ENCODE assay signal across 7 cellular contexts in the genomic region with DNA sequence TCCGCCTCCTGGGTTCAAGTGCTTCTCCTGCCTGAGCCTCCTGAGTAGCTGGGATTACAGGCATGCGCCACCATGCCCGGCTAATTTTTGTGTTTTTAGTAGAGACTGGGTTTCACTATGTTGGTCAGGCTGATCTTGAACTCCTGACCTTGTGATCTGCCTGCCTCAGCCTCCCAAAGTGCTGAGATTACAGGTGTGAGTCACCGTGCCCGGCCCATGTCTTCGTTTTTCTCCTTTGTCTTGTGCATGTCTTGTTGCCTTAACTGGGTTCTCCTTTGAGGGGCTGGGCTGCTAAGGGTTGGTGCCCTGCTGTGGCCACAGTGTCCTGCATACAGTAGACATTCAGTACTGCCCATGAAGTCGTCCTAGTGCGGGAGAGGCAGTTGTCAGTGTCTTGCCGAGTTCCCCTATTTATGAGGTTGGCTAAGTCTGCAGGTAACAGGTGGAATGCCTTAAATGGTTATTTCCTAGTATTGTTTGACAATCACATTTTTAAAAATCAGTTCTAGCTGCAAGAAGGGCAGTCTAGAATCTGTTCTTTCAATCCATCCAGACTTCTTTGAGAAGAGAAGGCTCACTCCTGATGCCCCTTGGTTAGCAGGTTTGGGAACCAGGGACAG. TPM values are rescaled to one million over a fixed set of nuclear protein-coding genes. Genes with fewer than 3 reads are reported as not detected.
DNase-seq lines count a peak whose midpoint lies in the region; ATAC-seq and TF ChIP-seq lines count a peak whose summit lies in the region.
"Not testable (repeated sequence)": the region's sequence is repeated elsewhere in the genome, so short reads cannot be mapped to it uniquely, and the experiment has no call there.

No MANE protein-coding gene starts in this region.

- WGBS in mammary epithelial cell (ENCODE audit: low coverage, missing lambda C conversion rate): 90% methylated on average over 9 of the region's 9 CpGs

- H3K9ac ChIP-seq in mammary epithelial cell (ENCODE audit: insufficient read depth, low read length): not testable (repeated sequence)

- H3K4me3 Mint-ChIP-seq in activated CD4-positive, alpha-beta T cell treated with anti-CD3 and anti-CD28 coated beads, Interleukin-2, amount 10 ng/mL, durations not matched to agents 24 days and 14 days: peak overlapping the region; percentile 85
- H3K4me3 Mint-ChIP-seq in activated T-helper 17 cell treated with anti-CD3 and anti-CD28 coated beads, Interleukin-2, amount 50 U/mL, for 72 hours: peak overlapping the region; percentile 82
- peak overlapping the region; percentile 85 to 99 (median 94) for H3K4me3 Mint-ChIP-seq in naive B cell
- peak overlapping the region; percentile 72 for H3K4me3 Mint-ChIP-seq in stimulated activated memory B cell treated with anti-CD40 and anti-IgM and Interleukin-4, amounts not matched to agents 10 μg/mL and 1 μg/mL and 100 μg/mL, for 72 hours

- peaks cover 97% of the 10 kb centered on the region for H3K79me2 ChIP-seq in OCI-LY7 (ENCODE audit: insufficient read depth, low read depth, low read length)
- peaks cover 64% of the 10 kb centered on the region for H3K79me2 ChIP-seq in mammary epithelial cell (ENCODE audit: insufficient read depth, low read length)

- peak overlapping the region; percentile 94 for H3K4me2 ChIP-seq in OCI-LY7 (ENCODE audit: low read length)
- peak overlapping the region; percentile 33 for H3K4me2 ChIP-seq in mammary epithelial cell (ENCODE audit: insufficient read depth, low read depth, low read length)

- CTCF ChIA-PET in OCI-LY7 (lab: Charles Lee; ENCODE audit: unreplicated experiment); mammary epithelial cell (lab: Charles Lee; ENCODE audit: low non-redundant PET): not testable (repeated sequence)

- H3K9me2 ChIP-seq in OCI-LY7 (ENCODE audit: insufficient read depth, low read length): not testable (repeated sequence)

- POLR2A ChIA-PET in OCI-LY7 (lab: Charles Lee): interaction anchor here (0.6 to 6.4 kb wide), 6 partner anchors 11 to 125 kb away, joined by 4 to 50 read pairs (median 8); no protein-coding TSS in a partner anchor

- H3K27ac ChIP-seq in OCI-LY7 (ENCODE audit: low read depth, low read length, poor library complexity, severe bottlenecking): peak overlapping the region; percentile 95
- peak overlapping the region; percentile 44 for H3K27ac ChIP-seq in mammary epithelial cell (ENCODE audit: insufficient read depth, low read depth, low read length)

- H3K36me3 Mint-ChIP-seq in activated CD4-positive, alpha-beta T cell treated with anti-CD3 and anti-CD28 coated beads, Interleukin-2, amount 10 ng/mL, durations not matched to agents 24 days and 14 days (ENCODE audit: low read depth): peaks cover 43% of the 10 kb centered on the region
- H3K36me3 Mint-ChIP-seq in activated T-helper 17 cell treated with anti-CD3 and anti-CD28 coated beads, Interleukin-2, amount 50 U/mL, for 72 hours (ENCODE audit: low read depth): peaks cover 91% of the 10 kb centered on the region
- H3K36me3 Mint-ChIP-seq in naive B cell: peaks cover 27 to 34% of the 10 kb centered on the region in 2 donors
- peaks cover 60% of the 10 kb centered on the region for H3K36me3 Mint-ChIP-seq in stimulated activated memory B cell treated with anti-CD40 and anti-IgM and Interleukin-4, amounts not matched to agents 10 μg/mL and 1 μg/mL and 100 μg/mL, for 72 hours

- H3K9me3 ChIP-seq in OCI-LY7 (ENCODE audit: low read length); mammary epithelial cell (replicated peaks; ENCODE audit: insufficient read depth, low read length): not testable (repeated sequence)

- intact Hi-C loops in OCI-LY7 (cut with micrococcal nuclease; ENCODE audit: unreplicated experiment); activated CD4-positive, alpha-beta T cell treated with anti-CD3 and anti-CD28 coated beads, Interleukin-2, amount 10 ng/mL, durations not matched to agents 24 days and 14 days (cut with micrococcal nuclease); mammary epithelial cell (cut with micrococcal nuclease): not testable (repeated sequence)

- not testable (repeated sequence) for BruUV-seq in OCI-LY7 (replicated peaks; lab: Mats Ljungman, UMichigan); mammary epithelial cell (replicated peaks; lab: Mats Ljungman, UMichigan)

- H3K36me3 ChIP-seq in OCI-LY7 (ENCODE audit: insufficient read depth, low read length): peaks cover 97% of the 10 kb centered on the region
- not testable (repeated sequence) for H3K36me3 ChIP-seq in mammary epithelial cell (ENCODE audit: insufficient read depth, low read length)

- not testable (repeated sequence) for H2AFZ ChIP-seq in OCI-LY7 (ENCODE audit: low read length); mammary epithelial cell (ENCODE audit: low read depth, low read length)

- not testable (repeated sequence) for TF ChIP-seq CTCF in OCI-LY7 (conservative IDR thresholded peaks at IDR 0.05; ENCODE audit: low read length); mammary epithelial cell (conservative IDR thresholded peaks at IDR 0.05 in 1 of 2, IDR thresholded peaks at IDR 0.05 in 1 of 2; ENCODE audit: extremely low read depth in 1 of 2, insufficient read depth in 1 of 2, low read depth in 1 of 2, low read length in 2 of 2)

- H4K20me1 ChIP-seq in OCI-LY7 (ENCODE audit: insufficient read depth, low read length): peaks cover 73% of the 10 kb centered on the region
- not testable (repeated sequence) for H4K20me1 ChIP-seq in mammary epithelial cell (ENCODE audit: insufficient read depth, low read length)

- in situ Hi-C loops in mammary epithelial cell (cut with MboI; ENCODE audit: low sequenced_read_pairs in 2 of 2): not testable (repeated sequence)

- ATAC-seq in activated T-helper 17 cell treated with anti-CD3 and anti-CD28 coated beads, Interleukin-2, amount 50 U/mL, for 72 hours (replicated peaks); naive B cell (ENCODE audit: low read depth in 2 of 2); stimulated activated memory B cell treated with anti-CD40 and anti-IgM and Interleukin-4, amounts not matched to agents 10 μg/mL and 1 μg/mL and 100 μg/mL, for 72 hours: not testable (repeated sequence)

- peak overlapping the region; percentile 17 for H3K27ac Mint-ChIP-seq in activated CD4-positive, alpha-beta T cell treated with anti-CD3 and anti-CD28 coated beads, Interleukin-2, amount 10 ng/mL, durations not matched to agents 24 days and 14 days
- H3K27ac Mint-ChIP-seq in activated T-helper 17 cell treated with anti-CD3 and anti-CD28 coated beads, Interleukin-2, amount 50 U/mL, for 72 hours: peak overlapping the region; percentile 81
- H3K27ac Mint-ChIP-seq in naive B cell: peak overlapping the region; percentile 97 to 100 (median 98)
- H3K27ac Mint-ChIP-seq in stimulated activated memory B cell treated with anti-CD40 and anti-IgM and Interleukin-4, amounts not matched to agents 10 μg/mL and 1 μg/mL and 100 μg/mL, for 72 hours: peak overlapping the region; percentile 78

- dilution Hi-C loops in mammary epithelial cell (cut with HindIII; ENCODE audit: low sequenced_read_pairs): not testable (repeated sequence)

- H3K27me3 ChIP-seq in mammary epithelial cell (ENCODE audit: insufficient read depth, low read length): not testable (repeated sequence)

- not testable (repeated sequence) for DNase-seq in OCI-LY7 (ENCODE audit: low spot score); activated CD4-positive, alpha-beta T cell treated with anti-CD3 and anti-CD28 coated beads, Interleukin-2, amount 10 ng/mL, durations not matched to agents 24 days and 14 days; mammary epithelial cell; naive B cell

- peaks cover 72% of the 10 kb centered on the region for H3K4me1 Mint-ChIP-seq in activated CD4-positive, alpha-beta T cell treated with anti-CD3 and anti-CD28 coated beads, Interleukin-2, amount 10 ng/mL, durations not matched to agents 24 days and 14 days
- peaks cover 53% of the 10 kb centered on the region for H3K4me1 Mint-ChIP-seq in activated T-helper 17 cell treated with anti-CD3 and anti-CD28 coated beads, Interleukin-2, amount 50 U/mL, for 72 hours
- H3K4me1 Mint-ChIP-seq in naive B cell: peaks cover 67 to 89% (median 73%) of the 10 kb centered on the region in 3 donors
- H3K4me1 Mint-ChIP-seq in stimulated activated memory B cell treated with anti-CD40 and anti-IgM and Interleukin-4, amounts not matched to agents 10 μg/mL and 1 μg/mL and 100 μg/mL, for 72 hours: peaks cover 89% of the 10 kb centered on the region

- H3K4me3 ChIP-seq in GM08714 (ENCODE audit: low read length) (peak overlapping the region; percentile 65; the same call in 1 of the 2 replicates), OCI-LY7 (ENCODE audit: low read depth, low read length, poor library complexity, severe bottlenecking) (peak overlapping the region; percentile 87)
- not testable (repeated sequence) for H3K4me3 ChIP-seq in mammary epithelial cell (replicated peaks in 1 of 3; ENCODE audit: insufficient read depth in 1 of 3, low read depth in 2 of 3, low read length in 3 of 3)

- not testable (repeated sequence) for H3K27me3 Mint-ChIP-seq in activated CD4-positive, alpha-beta T cell treated with anti-CD3 and anti-CD28 coated beads, Interleukin-2, amount 10 ng/mL, durations not matched to agents 24 days and 14 days; activated T-helper 17 cell treated with anti-CD3 and anti-CD28 coated beads, Interleukin-2, amount 50 U/mL, for 72 hours; naive B cell; stimulated activated memory B cell treated with anti-CD40 and anti-IgM and Interleukin-4, amounts not matched to agents 10 μg/mL and 1 μg/mL and 100 μg/mL, for 72 hours

- H3K4me1 ChIP-seq in OCI-LY7 (ENCODE audit: insufficient read depth, low read length, poor library complexity, severe bottlenecking) (peaks cover 68% of the 10 kb centered on the region), mammary epithelial cell (ENCODE audit: insufficient read depth, low read length) (peaks cover 36% of the 10 kb centered on the region)

- H3K9me3 Mint-ChIP-seq in activated CD4-positive, alpha-beta T cell treated with anti-CD3 and anti-CD28 coated beads, Interleukin-2, amount 10 ng/mL, durations not matched to agents 24 days and 14 days; activated T-helper 17 cell treated with anti-CD3 and anti-CD28 coated beads, Interleukin-2, amount 50 U/mL, for 72 hours; naive B cell; stimulated activated memory B cell treated with anti-CD40 and anti-IgM and Interleukin-4, amounts not matched to agents 10 μg/mL and 1 μg/mL and 100 μg/mL, for 72 hours: not testable (repeated sequence)

RNA-seq across cellular contexts. Expression of gene TMEM131L, which starts 5.0 kb away (rescaled TPM):
- total RNA-seq in OCI-LY7 (2014; rRNA removed; shearing (Covaris generic)): 98.7 and 148 TPM in 2 replicates
- total RNA-seq in OCI-LY7 (2022) (133 and 169 TPM in 2 replicates), mammary epithelial cell (10 to 100 TPM; 17.4 to 33.8 TPM)
- total RNA-seq in activated CD4-positive, alpha-beta T cell treated with anti-CD3 and anti-CD28 coated beads, Interleukin-2, amount 10 ng/mL, durations not matched to agents 24 days and 14 days: 40.3 and 40.6 TPM in 2 replicates
- total RNA-seq in activated T-helper 17 cell treated with anti-CD3 and anti-CD28 coated beads, Interleukin-2, amount 50 U/mL, for 72 hours: 10 to 100 TPM; 19.1 to 30.9 TPM
- polyA plus RNA-seq in mammary epithelial cell (8.6 TPM), naive B cell (ENCODE audit: low read depth in 6 of 6) (10 to 100 TPM; 52.2 to 86.7 (median 68.1) TPM)
- 24.3 TPM for polyA minus RNA-seq in mammary epithelial cell

Comparison
In these comparisons a context has a peak if more than half of its experiments do, and no peak if none do; other contexts are left out.
1. H3K27ac Mint-ChIP-seq: peak in every context shown above with its lines; median percentile 98 in naive B cell; 81 in activated T-helper 17 cell treated with anti-CD3 and anti-CD28 coated beads, Interleukin-2, amount 50 U/mL, for 72 hours; 78 in stimulated activated memory B cell treated with anti-CD40 and anti-IgM and Interleukin-4, amounts not matched to agents 10 μg/mL and 1 μg/mL and 100 μg/mL, for 72 hours; 17 in activated CD4-positive, alpha-beta T cell treated with anti-CD3 and anti-CD28 coated beads, Interleukin-2, amount 10 ng/mL, durations not matched to agents 24 days and 14 days.